8 cellular contexts compared by ENCODE assay signal in the genomic region with DNA sequence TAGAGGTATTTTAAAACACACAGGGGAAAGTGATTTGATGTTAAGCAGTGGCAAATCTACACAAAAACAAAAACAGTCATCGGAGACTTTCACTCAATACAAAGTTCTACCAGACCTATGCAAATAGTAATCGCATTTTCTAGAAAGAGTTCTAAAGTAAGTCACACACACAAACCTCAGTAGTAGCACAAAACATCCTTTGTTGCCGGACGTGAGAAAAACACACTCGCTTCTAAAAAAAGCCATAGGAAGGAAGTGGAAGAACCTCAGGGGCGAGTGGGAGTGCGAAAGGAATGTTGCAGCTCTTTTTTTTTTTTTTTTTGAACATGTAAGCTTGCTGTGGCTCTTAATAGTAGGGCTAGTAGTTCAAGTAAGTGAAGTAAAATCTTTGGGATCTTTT.
DNase-seq lines count a peak whose midpoint lies in the region; ATAC-seq and TF ChIP-seq lines count a peak whose summit lies in the region.

No MANE protein-coding gene starts in this region.

- no peaks in the 10 kb centered on the region for H3K9me3 ChIP-seq in effector memory CD4-positive, alpha-beta T cell (ENCODE audit: control insufficient read depth, low read length)

- DNase-seq in GM12865 (ENCODE audit: low read depth) (peak; percentile 79), LHCN-M2 (ENCODE audit: low read depth) (peak; percentile 68), SKM-1 (lab: John Stamatoyannopoulos, UW; ENCODE audit: unreplicated experiment) (no peak), HK-2 (ENCODE audit: unreplicated experiment) (no peak)
- no peak for DNase-seq in effector memory CD4-positive, alpha-beta T cell
- no peak for DNase-seq in stimulated activated CD8-positive, alpha-beta memory T cell treated with anti-CD3 and anti-CD28 coated beads, Interleukin-4, amount 100 ng/mL, for 48 hours

- no peaks in the 10 kb centered on the region for H3K27me3 ChIP-seq in effector memory CD4-positive, alpha-beta T cell (replicated peaks; ENCODE audit: control insufficient read depth, insufficient read depth, low read length, poor library complexity, severe bottlenecking)
- H3K27me3 ChIP-seq in rectal smooth muscle tissue (ENCODE audit: control insufficient read depth, insufficient read depth, low read length), result no peaks in the 10 kb centered on the region

- H3K4me3 ChIP-seq in GM12865 (ENCODE audit: low read depth, low read length), result peak overlapping the region; percentile 16; the same call in 1 of the 2 replicates
- H3K4me3 ChIP-seq in effector memory CD4-positive, alpha-beta T cell (ENCODE audit: insufficient read depth, low read depth, low read length, poor library complexity, severe bottlenecking), result peak overlapping the region; percentile 12
- H3K4me3 ChIP-seq in rectal smooth muscle tissue (ENCODE audit: low read length), result peak overlapping the region; percentile 13

- H3K27ac ChIP-seq in effector memory CD4-positive, alpha-beta T cell (ENCODE audit: insufficient read depth, low read length, poor library complexity, severe bottlenecking), result peak overlapping the region; percentile 58
- H3K27ac ChIP-seq in rectal smooth muscle tissue (ENCODE audit: low read depth, low read length), result no peak overlapping the region

- H3K9ac ChIP-seq in rectal smooth muscle tissue (ENCODE audit: low read length), result no peak overlapping the region

- TF ChIP-seq CTCF in GM12865 (IDR thresholded peaks at IDR 0.05; ENCODE audit: insufficient read depth, low read depth, low read length, missing control alignments), result no peak

- peaks cover 57% of the 10 kb centered on the region for H3K4me1 ChIP-seq in effector memory CD4-positive, alpha-beta T cell (ENCODE audit: control insufficient read depth, insufficient read depth, low read length, poor library complexity, severe bottlenecking)
- H3K4me1 ChIP-seq in rectal smooth muscle tissue (ENCODE audit: control insufficient read depth, insufficient read depth, low read length), result peaks cover 4% of the 10 kb centered on the region

- no peaks in the 10 kb centered on the region for H3K36me3 ChIP-seq in effector memory CD4-positive, alpha-beta T cell (ENCODE audit: control insufficient read depth, insufficient read depth, low read length)
- H3K36me3 ChIP-seq in rectal smooth muscle tissue (ENCODE audit: control insufficient read depth, insufficient read depth, low read length), result no peaks in the 10 kb centered on the region

- peak; percentile 76 for ATAC-seq in GM21723 (IDR thresholded peaks at IDR 0.05; ENCODE audit: unreplicated experiment)

Comparison
In these comparisons a context has a peak if more than half of its experiments do, and no peak if none do; other contexts are left out.
1. DNase-seq: peak in GM12865 (single experiment) and LHCN-M2 (single experiment); none in effector memory CD4-positive, alpha-beta T cell (0 of 3), SKM-1 (single experiment), stimulated activated CD8-positive, alpha-beta memory T cell treated with anti-CD3 and anti-CD28 coated beads, Interleukin-4, amount 100 ng/mL, for 48 hours (single experiment) and HK-2 (single experiment).
2. Peak in every context shown above with its lines, with median percentiles within 50 percentile points of each other: H3K4me3 ChIP-seq.